In the genomic region with DNA sequence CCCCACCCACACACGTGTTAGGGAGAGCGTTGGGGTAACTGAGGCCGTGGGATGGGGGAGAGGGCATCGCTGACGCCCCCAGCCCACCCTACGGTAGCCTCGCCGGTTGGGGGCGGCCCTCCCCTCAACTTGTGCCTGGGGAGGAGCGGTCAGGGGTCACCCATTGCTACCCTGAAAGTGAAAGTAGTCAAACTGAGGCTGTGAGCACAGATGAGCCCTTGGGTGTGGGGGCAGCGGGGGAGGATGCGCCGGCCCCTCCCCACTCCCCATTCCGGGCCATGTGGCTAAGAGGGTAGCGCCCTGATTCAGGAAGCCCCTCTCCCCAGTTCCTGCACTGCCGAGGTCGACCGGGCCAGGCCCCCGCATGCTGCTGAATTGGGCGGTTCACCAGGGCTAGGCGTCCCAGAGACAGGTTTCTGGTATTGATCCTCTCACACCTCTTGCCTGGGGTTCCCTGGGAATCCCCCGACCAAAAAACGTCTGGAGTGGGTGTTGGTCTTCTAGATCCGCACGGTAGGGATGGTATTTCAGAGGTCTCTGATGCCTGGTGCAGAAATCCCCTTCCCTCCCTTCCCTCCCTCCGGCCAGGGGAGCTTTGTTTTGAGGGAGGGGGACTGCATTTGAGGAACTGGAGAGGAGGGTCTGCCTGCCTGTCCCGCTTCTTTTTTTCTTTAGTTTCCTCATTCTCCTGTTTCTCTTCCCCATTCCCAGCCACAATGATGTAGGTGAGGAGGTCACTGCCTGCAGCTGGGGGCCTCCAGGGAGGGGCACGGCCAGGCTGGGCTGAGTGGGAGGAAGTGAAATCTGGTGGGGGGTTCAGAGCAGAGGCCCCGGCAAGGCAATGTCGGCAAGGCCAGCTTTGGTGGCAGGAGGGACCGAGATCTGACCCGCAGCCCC, we compare ENCODE assay signal across 8 cellular contexts. TPM values are rescaled to one million over a fixed set of nuclear protein-coding genes. Genes with fewer than 3 reads are reported as not detected.
DNase-seq lines count a peak whose midpoint lies in the region; TF ChIP-seq lines count a peak whose summit lies in the region.

No MANE protein-coding gene starts in this region.

- DNase-seq in AG10803 (ENCODE audit: low read depth) (no peak), MG63 (no peak), foreskin fibroblast (peak in 1 of 2 donors; percentile 37), posterior vena cava (ENCODE audit: low spot score) (peak; percentile 88), NCI-H446 (lab: John Stamatoyannopoulos, UW) (no peak), NCI-H226 (no peak), SHP77 treated with DMSO at 0.1 percent for 48 hours (lab: John Stamatoyannopoulos, UW) (no peak)
- peak; percentile 67 to 68 for DNase-seq in activated T-cell treated with anti-CD3 and anti-CD28 coated beads, Interleukin-2, amount 50 U/mL, for 48 hours

- no peaks in the 10 kb centered on the region for H3K9me3 ChIP-seq in MG63

- TF ChIP-seq CTCF in AG10803 (conservative IDR thresholded peaks at IDR 0.05; ENCODE audit: low read length) (no peak), foreskin fibroblast (IDR thresholded peaks at IDR 0.05; ENCODE audit: low read depth, low read length) (no peak)

- H3K36me3 ChIP-seq in MG63 = no peaks in the 10 kb centered on the region; the same call in 1 of the 2 replicates

- H3K4me3 ChIP-seq in AG10803 (ENCODE audit: low read length) (peak overlapping the region; percentile 92), MG63 (peak overlapping the region; percentile 90), foreskin fibroblast (ENCODE audit: low read depth in 1 of 2, low read length in 2 of 2) (peak overlapping the region; percentile 81 to 89)

- intact Hi-C loops in posterior vena cava (cut with DNase I) = no loop called here

- H3K27me3 ChIP-seq in MG63 = no peaks in the 10 kb centered on the region

RNA-seq across cellular contexts. Expression of a gene that starts 1.0 kb away (rescaled TPM):
- 12.8 and 15.8 TPM in 2 replicates for total RNA-seq in MG63 (2014; rRNA removed; shearing (Covaris generic); ENCODE audit: low replicate concordance)
- total RNA-seq in posterior vena cava = 10 to 100 TPM; 31.9 to 32.4 TPM

RNA-seq across cellular contexts. Expression of a gene that starts 37.8 kb away (rescaled TPM):
- 11.2 and 12.6 TPM in 2 replicates for total RNA-seq in MG63 (2014; rRNA removed; shearing (Covaris generic); ENCODE audit: low replicate concordance)
- 10 to 100 TPM in 1 of 2 donors, 1 to 10 TPM in 1; 8.3 to 10.2 TPM for total RNA-seq in posterior vena cava

Comparison
In these comparisons a context has a peak if more than half of its experiments do, and no peak if none do; other contexts are left out.
1. DNase-seq: peak in activated T-cell treated with anti-CD3 and anti-CD28 coated beads, Interleukin-2, amount 50 U/mL, for 48 hours (2 of 2) and posterior vena cava (single experiment); none in AG10803 (single experiment), MG63 (single experiment), NCI-H446 (0 of 2), NCI-H226 (single experiment) and SHP77 treated with DMSO at 0.1 percent for 48 hours (single experiment).
2. Peak in every context shown above with its lines, with median percentiles within 50 percentile points of each other: H3K4me3 ChIP-seq.